ENCODE assay signal across 9 cellular contexts in genomic region chr3:196302960-196303359, GRCh38. TPM values are rescaled to one million over a fixed set of nuclear protein-coding genes. Genes with fewer than 3 reads are reported as not detected.
"Had no signal": no experiment of that assay in that cellular context is flagged by ENCODE, and none has a peak within 500 bp of the region (broad histone marks: within the 10 kb centered on the region; RNA-seq: fewer than 3 reads in every experiment).

No MANE protein-coding gene starts in this region.

RNA-seq across cellular contexts. Expression of gene TM4SF19, which starts 35.2 kb away (rescaled TPM):
- total RNA-seq: dermis blood vessel endothelial cell, endothelial cell of umbilical vein, esophagus muscularis mucosa, fibroblast of lung, left cardiac atrium, left ventricle myocardium superior, lung microvascular endothelial cell, mesothelial cell of epicardium, mucosa of descending colon had no signal
- polyA plus RNA-seq: endothelial cell of umbilical vein had no signal
